Comparison of ENCODE assay signal across 8 cellular contexts in genomic region chr9:129109504-129109903, GRCh38. TPM values are rescaled to one million over a fixed set of nuclear protein-coding genes. Genes with fewer than 3 reads are reported as not detected.
DNase-seq lines count a peak whose midpoint lies in the region; TF ChIP-seq lines count a peak whose summit lies in the region.

No MANE protein-coding gene starts in this region.

- no peaks in the 10 kb centered on the region for H3K9me3 Mint-ChIP-seq in osteocyte (ENCODE audit: unreplicated experiment)

- peaks cover 34% of the 10 kb centered on the region for H3K4me1 Mint-ChIP-seq in osteocyte (ENCODE audit: unreplicated experiment)

- TF ChIP-seq CTCF in epithelial cell of proximal tubule (conservative IDR thresholded peaks at IDR 0.05; ENCODE audit: low read depth, low read length): no peak
- TF ChIP-seq CTCF in osteocyte (IDR thresholded peaks at IDR 0.05): no peak

- H3K27me3 Mint-ChIP-seq in osteocyte (ENCODE audit: unreplicated experiment): no peaks in the 10 kb centered on the region

- peak overlapping the region; percentile 93 for H3K4me3 ChIP-seq in epithelial cell of proximal tubule (ENCODE audit: low read depth, low read length)

- peak overlapping the region; percentile 73 for H3K4me3 Mint-ChIP-seq in osteocyte (ENCODE audit: unreplicated experiment)

- CTCF ChIA-PET in HEK293T (lab: Yijun Ruan, JAX): interaction anchor here (1.5 kb wide), 1 partner anchor 22 kb away, joined by 3 read pairs; no protein-coding TSS in a partner anchor

- POLR2A ChIA-PET in HEK293T (lab: Yijun Ruan, JAX): interaction anchor here (0.8 to 2.0 kb wide), 3 partner anchors 29 to 81 kb away, joined by 3 to 10 read pairs (median 5); partner anchors contain the start of genes DOLPP1 and SH3GLB2

- peak overlapping the region; percentile 34 for H3K27ac Mint-ChIP-seq in osteocyte (ENCODE audit: unreplicated experiment)

- peak; percentile 51 for DNase-seq in HEK293T (ENCODE audit: extremely low spot score)
- DNase-seq in SW480 (ENCODE audit: low spot score): peak; percentile 31
- no peak for DNase-seq in epithelial cell of proximal tubule (ENCODE audit: low read depth)
- DNase-seq in osteocyte (ENCODE audit: extremely low spot score, unreplicated experiment): no peak
- DNase-seq in superior temporal gyrus (ENCODE audit: extremely low spot score): no peak
- DNase-seq in NCI-H1930 (lab: John Stamatoyannopoulos, UW): no peak
- DNase-seq in DMS79 treated with DMSO at 0.1 percent for 48 hours (lab: John Stamatoyannopoulos, UW): no peak
- no peak for DNase-seq in NCI-H2171 treated with DMSO at 0.1 percent for 48 hours (lab: John Stamatoyannopoulos, UW)

- H3K36me3 Mint-ChIP-seq in osteocyte (ENCODE audit: unreplicated experiment): peaks cover 9% of the 10 kb centered on the region

TF ChIP-seq in HEK293T, 16 proteins besides CTCF, POLR2A, EP300 and RAD21:
- TF ChIP-seq NFRKB (IDR thresholded peaks at IDR 0.05): no peak
- TF ChIP-seq TARDBP (IDR thresholded peaks at IDR 0.05): no peak
- no peak for TF ChIP-seq L3MBTL2 (conservative IDR thresholded peaks at IDR 0.05)
- TF ChIP-seq SUZ12 (IDR thresholded peaks at IDR 0.05): no peak
- no peak for TF ChIP-seq CTBP1 (IDR thresholded peaks at IDR 0.05; ENCODE audit: borderline replicate concordance)
- no peak for TF ChIP-seq HDGF (IDR thresholded peaks at IDR 0.05; ENCODE audit: borderline replicate concordance)
- no peak for TF ChIP-seq FOXM1 (IDR thresholded peaks at IDR 0.05; ENCODE audit: borderline replicate concordance)

RNA-seq across cellular contexts. Expression of gene CRAT, which starts 1.1 kb away (rescaled TPM):
- total RNA-seq in epithelial cell of proximal tubule (27.5 TPM in 2 replicates), osteocyte (55.1 and 55.5 TPM in 2 replicates)

RNA-seq across cellular contexts. Expression of gene PTPA, which starts 1.7 kb away (rescaled TPM):
- 184 and 220 TPM in 2 replicates for total RNA-seq in epithelial cell of proximal tubule
- total RNA-seq in osteocyte: 140 and 150 TPM in 2 replicates

RNA-seq across cellular contexts. Expression of gene DOLPP1, which starts 28.6 kb away (rescaled TPM):
- total RNA-seq in epithelial cell of proximal tubule: 12.7 and 23.1 TPM in 2 replicates
- 13.3 and 19.3 TPM in 2 replicates for total RNA-seq in osteocyte

Comparison
In these comparisons a context has a peak if more than half of its experiments do, and no peak if none do; other contexts are left out.
1. DNase-seq: peak in HEK293T (single experiment) and SW480 (single experiment); none in epithelial cell of proximal tubule (single experiment), osteocyte (single experiment), superior temporal gyrus (single experiment), NCI-H1930 (0 of 2), DMS79 treated with DMSO at 0.1 percent for 48 hours (single experiment) and NCI-H2171 treated with DMSO at 0.1 percent for 48 hours (single experiment).